1 cellular context compared by ENCODE assay signal in the genomic region with DNA sequence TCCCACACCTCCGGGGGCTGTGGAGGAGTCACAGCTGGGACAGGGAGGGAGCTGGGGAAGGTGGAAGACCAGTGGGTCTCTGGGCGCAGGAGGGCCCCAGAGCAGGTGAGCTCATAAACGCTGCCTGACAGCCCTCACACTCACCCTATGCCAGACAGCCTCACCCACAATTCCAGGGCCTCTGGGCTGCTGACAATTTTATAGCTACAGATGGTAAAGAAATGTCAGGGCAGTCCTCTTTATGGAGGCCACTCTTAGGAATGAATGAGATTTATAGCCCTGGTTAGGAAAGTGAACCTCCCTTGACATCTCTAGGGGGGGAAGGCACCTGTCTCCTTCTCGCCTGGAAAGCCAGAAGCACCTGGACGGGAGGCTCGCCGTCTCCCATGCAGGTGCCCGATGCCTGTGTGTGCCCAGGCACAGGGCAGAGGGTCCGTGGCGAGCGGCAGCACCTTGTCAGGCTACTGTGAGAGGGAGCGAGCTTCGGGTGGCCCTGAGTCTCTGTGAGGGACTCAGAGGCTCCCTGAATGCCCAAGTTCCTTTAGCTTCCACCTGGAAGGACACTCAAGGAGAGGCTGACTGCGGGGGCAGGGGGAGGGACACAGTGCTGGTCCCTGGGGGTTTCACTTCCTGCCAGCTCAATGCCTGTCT.
TF ChIP-seq lines count a peak whose summit lies in the region.

No MANE protein-coding gene starts in this region.

TF ChIP-seq in GM23338, 12 proteins besides CTCF, POLR2A, EP300 and RAD21 (continued from another document):
- TF ChIP-seq, protein P1, sequence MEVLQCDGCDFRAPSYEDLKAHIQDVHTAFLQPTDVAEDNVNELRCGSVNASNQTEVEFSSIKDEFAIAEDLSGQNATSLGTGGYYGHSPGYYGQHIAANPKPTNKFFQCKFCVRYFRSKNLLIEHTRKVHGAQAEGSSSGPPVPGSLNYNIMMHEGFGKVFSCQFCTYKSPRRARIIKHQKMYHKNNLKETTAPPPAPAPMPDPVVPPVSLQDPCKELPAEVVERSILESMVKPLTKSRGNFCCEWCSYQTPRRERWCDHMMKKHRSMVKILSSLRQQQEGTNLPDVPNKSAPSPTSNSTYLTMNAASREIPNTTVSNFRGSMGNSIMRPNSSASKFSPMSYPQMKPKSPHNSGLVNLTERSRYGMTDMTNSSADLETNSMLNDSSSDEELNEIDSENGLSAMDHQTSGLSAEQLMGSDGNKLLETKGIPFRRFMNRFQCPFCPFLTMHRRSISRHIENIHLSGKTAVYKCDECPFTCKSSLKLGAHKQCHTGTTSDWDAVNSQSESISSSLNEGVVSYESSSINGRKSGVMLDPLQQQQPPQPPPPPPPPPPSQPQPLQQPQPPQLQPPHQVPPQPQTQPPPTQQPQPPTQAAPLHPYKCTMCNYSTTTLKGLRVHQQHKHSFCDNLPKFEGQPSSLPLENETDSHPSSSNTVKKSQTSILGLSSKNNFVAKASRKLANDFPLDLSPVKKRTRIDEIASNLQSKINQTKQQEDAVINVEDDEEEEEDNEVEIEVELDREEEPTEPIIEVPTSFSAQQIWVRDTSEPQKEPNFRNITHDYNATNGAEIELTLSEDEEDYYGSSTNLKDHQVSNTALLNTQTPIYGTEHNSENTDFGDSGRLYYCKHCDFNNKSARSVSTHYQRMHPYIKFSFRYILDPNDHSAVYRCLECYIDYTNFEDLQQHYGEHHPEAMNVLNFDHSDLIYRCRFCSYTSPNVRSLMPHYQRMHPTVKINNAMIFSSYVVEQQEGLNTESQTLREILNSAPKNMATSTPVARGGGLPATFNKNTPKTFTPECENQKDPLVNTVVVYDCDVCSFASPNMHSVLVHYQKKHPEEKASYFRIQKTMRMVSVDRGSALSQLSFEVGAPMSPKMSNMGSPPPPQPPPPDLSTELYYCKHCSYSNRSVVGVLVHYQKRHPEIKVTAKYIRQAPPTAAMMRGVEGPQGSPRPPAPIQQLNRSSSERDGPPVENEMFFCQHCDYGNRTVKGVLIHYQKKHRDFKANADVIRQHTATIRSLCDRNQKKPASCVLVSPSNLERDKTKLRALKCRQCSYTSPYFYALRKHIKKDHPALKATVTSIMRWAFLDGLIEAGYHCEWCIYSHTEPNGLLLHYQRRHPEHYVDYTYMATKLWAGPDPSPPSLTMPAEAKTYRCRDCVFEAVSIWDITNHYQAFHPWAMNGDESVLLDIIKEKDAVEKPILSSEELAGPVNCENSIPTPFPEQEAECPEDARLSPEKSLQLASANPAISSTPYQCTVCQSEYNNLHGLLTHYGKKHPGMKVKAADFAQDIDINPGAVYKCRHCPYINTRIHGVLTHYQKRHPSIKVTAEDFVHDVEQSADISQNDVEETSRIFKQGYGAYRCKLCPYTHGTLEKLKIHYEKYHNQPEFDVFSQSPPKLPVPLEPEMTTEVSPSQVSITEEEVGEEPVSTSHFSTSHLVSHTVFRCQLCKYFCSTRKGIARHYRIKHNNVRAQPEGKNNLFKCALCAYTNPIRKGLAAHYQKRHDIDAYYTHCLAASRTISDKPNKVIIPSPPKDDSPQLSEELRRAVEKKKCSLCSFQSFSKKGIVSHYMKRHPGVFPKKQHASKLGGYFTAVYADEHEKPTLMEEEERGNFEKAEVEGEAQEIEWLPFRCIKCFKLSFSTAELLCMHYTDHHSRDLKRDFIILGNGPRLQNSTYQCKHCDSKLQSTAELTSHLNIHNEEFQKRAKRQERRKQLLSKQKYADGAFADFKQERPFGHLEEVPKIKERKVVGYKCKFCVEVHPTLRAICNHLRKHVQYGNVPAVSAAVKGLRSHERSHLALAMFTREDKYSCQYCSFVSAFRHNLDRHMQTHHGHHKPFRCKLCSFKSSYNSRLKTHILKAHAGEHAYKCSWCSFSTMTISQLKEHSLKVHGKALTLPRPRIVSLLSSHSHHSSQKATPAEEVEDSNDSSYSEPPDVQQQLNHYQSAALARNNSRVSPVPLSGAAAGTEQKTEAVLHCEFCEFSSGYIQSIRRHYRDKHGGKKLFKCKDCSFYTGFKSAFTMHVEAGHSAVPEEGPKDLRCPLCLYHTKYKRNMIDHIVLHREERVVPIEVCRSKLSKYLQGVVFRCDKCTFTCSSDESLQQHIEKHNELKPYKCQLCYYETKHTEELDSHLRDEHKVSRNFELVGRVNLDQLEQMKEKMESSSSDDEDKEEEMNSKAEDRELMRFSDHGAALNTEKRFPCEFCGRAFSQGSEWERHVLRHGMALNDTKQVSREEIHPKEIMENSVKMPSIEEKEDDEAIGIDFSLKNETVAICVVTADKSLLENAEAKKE (CRISPR knock-in tag; IDR thresholded peaks at IDR 0.05): no peak
- TF ChIP-seq CREB1 (CRISPR knock-in tag; IDR thresholded peaks at IDR 0.05; ENCODE audit: low read depth) (no peak), NANOG (IDR thresholded peaks at IDR 0.05; ENCODE audit: borderline replicate concordance) (no peak), ZNF331 (CRISPR knock-in tag; IDR thresholded peaks at IDR 0.05; ENCODE audit: low read depth) (no peak), POLR2AphosphoS5 (IDR thresholded peaks at IDR 0.05; ENCODE audit: low read depth) (no peak), STAT1 (IDR thresholded peaks at IDR 0.05; ENCODE audit: unreplicated experiment) (no peak), REST (IDR thresholded peaks at IDR 0.05; ENCODE audit: unreplicated experiment) (no peak), EZH2 (IDR thresholded peaks at IDR 0.05; ENCODE audit: low read depth, unreplicated experiment) (no peak), ZNF114 (CRISPR knock-in tag; IDR thresholded peaks at IDR 0.05) (no peak), JUNB (IDR thresholded peaks at IDR 0.05; ENCODE audit: unreplicated experiment) (no peak)
TF ChIP-seq in GM23338: peak in this region for 0.
